In the genomic region with DNA sequence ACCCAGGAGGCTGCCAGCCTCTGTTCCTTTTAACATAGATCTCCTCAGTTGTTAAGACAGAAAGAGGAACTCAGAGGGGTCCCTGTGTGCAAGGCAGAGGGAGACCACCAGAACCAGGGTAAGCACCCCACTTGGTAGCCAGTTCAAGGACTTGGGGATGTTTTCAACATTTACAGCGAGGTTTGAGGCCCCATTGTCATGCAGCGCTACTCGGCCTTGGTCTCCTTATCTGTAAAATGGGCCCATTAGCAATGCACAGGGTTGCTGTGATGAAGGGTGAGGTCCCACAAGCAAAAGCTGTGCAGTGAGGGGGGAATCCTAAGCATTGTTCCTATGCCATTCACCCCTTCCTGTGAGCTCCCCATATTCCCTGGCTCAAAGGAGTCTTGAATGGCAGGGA, we compare ENCODE assay signal across 19 cellular contexts. TPM values are rescaled to one million over a fixed set of nuclear protein-coding genes. Genes with fewer than 3 reads are reported as not detected.
"Had no signal": no experiment of that assay in that cellular context is flagged by ENCODE, and none has a peak within 500 bp of the region (broad histone marks: within the 10 kb centered on the region; RNA-seq: fewer than 3 reads in every experiment).

No MANE protein-coding gene starts in this region.

- H3K27ac ChIP-seq: brain microvascular endothelial cell, coronary artery, lower lobe of right lung, ovary, tibial artery had no signal

- H3K27ac Mint-ChIP-seq: activated CD8-positive, alpha-beta T cell treated with anti-CD3 and anti-CD28 coated beads, Interleukin-2, amount 10 ng/mL, durations not matched to agents 7 days and 5 days; activated naive CD8-positive, alpha-beta T cell treated with anti-CD3 and anti-CD28 coated beads for 36 hours; activated T-helper 1 cell treated with anti-CD3 and anti-CD28 coated beads, Interleukin-12 subunit alpha, Interleukin-12 subunit beta, Interleukin-2, Interleukin-4 antibody, amounts not matched to agents 30 ng/mL and 10 ng/mL and 1 ng/mL, durations not matched to agents 14 hours and 24 hours and 36 hours; mesothelial cell of epicardium; T-helper 17 cell had no signal

- H3K4me3 ChIP-seq: coronary artery, lower lobe of right lung, ovary, tibial artery had no signal

- FAIRE-seq: frontal cortex, islet of Langerhans had no signal

- H3K4me3 Mint-ChIP-seq: activated CD8-positive, alpha-beta T cell treated with anti-CD3 and anti-CD28 coated beads, Interleukin-2, amount 10 ng/mL, durations not matched to agents 7 days and 5 days; activated naive CD8-positive, alpha-beta T cell treated with anti-CD3 and anti-CD28 coated beads for 36 hours; activated T-helper 1 cell treated with anti-CD3 and anti-CD28 coated beads, Interleukin-12 subunit alpha, Interleukin-12 subunit beta, Interleukin-2, Interleukin-4 antibody, amounts not matched to agents 30 ng/mL and 10 ng/mL and 1 ng/mL, durations not matched to agents 14 hours and 24 hours and 36 hours; central memory CD8-positive, alpha-beta T cell; mesothelial cell of epicardium; T-helper 17 cell had no signal

- ATAC-seq: activated CD8-positive, alpha-beta T cell treated with anti-CD3 and anti-CD28 coated beads, Interleukin-2, amount 10 ng/mL, durations not matched to agents 7 days and 5 days; left colon; lower lobe of right lung; sciatic nerve; T-helper 17 cell had no signal

- H3K36me3 Mint-ChIP-seq: activated naive CD8-positive, alpha-beta T cell treated with anti-CD3 and anti-CD28 coated beads for 36 hours; mesothelial cell of epicardium had no signal

- H3K9me3 Mint-ChIP-seq: activated naive CD8-positive, alpha-beta T cell treated with anti-CD3 and anti-CD28 coated beads for 36 hours; activated T-helper 1 cell treated with anti-CD3 and anti-CD28 coated beads, Interleukin-12 subunit alpha, Interleukin-12 subunit beta, Interleukin-2, Interleukin-4 antibody, amounts not matched to agents 30 ng/mL and 10 ng/mL and 1 ng/mL, durations not matched to agents 14 hours and 24 hours and 36 hours; central memory CD8-positive, alpha-beta T cell; mesothelial cell of epicardium; neural crest cell had no signal

- H3K36me3 ChIP-seq: brain microvascular endothelial cell, lower lobe of right lung, ovary, tibial artery had no signal

- H3K9me3 ChIP-seq: lower lobe of right lung, ovary, tibial artery had no signal

- DNase-seq: activated CD4-positive, alpha-beta T cell treated with anti-CD3 and anti-CD28 coated beads for 4 hours; activated CD8-positive, alpha-beta T cell treated with anti-CD3 and anti-CD28 coated beads, Interleukin-2, amount 10 ng/mL, durations not matched to agents 7 days and 5 days; activated naive CD8-positive, alpha-beta T cell treated with anti-CD3 and anti-CD28 coated beads for 36 hours; brain microvascular endothelial cell; effector CD4-positive, alpha-beta T cell; left colon; lower lobe of right lung; ovary; stimulated activated CD4-positive, alpha-beta T cell treated with anti-CD3 and anti-CD28 coated beads, Interleukin-1b, Interleukin-23, amount 100 ng/mL, for 48 hours; T-helper 17 cell; tibial artery had no signal

RNA-seq across cellular contexts. Expression of a gene that starts 4.2 kb away (rescaled TPM):
- total RNA-seq: activated CD8-positive, alpha-beta T cell treated with anti-CD3 and anti-CD28 coated beads, Interleukin-2, amount 10 ng/mL, durations not matched to agents 7 days and 5 days; activated naive CD8-positive, alpha-beta T cell treated with anti-CD3 and anti-CD28 coated beads for 36 hours; frontal cortex; lower lobe of right lung; mesothelial cell of epicardium; neural crest cell; sciatic nerve; T-helper 17 cell had no signal
